Comparison of ENCODE assay signal across 7 cellular contexts in the genomic region with DNA sequence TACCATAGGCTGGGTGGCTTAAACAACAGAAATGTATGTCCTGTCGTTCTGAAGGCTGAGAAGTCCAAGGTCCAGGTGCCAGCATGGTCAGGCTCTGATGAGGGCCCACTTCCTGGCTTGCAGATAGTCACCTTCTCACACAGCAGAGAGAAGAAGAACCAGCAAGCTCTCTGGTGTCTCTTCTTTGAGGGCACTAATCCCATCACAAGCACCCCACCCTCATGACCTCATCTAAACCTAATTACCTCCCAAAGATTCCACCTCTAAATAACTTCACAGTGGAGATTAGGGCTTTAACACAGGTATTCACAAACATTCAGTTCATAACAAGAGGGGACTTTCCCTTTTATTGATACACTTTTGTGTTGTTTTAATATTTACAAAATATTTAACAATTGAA.
"Had no signal": no experiment of that assay in that cellular context is flagged by ENCODE, and none has a peak within 500 bp of the region (broad histone marks: within the 10 kb centered on the region; RNA-seq: fewer than 3 reads in every experiment).

No MANE protein-coding gene starts in this region.

- H2AFZ ChIP-seq: GM23338 had no signal

- H3K4me2 ChIP-seq: GM23338 had no signal

- H3K4me3 Mint-ChIP-seq: GM23338, H9 had no signal

- DNase-seq: H9, HCEC 1CT had no signal

- H3K27ac Mint-ChIP-seq: GM23338, H9 had no signal

- H3K4me3 ChIP-seq: GM23338, K562 had no signal

- FAIRE-seq: H1, H54, HTR-8/SVneo, K562 had no signal

- ATAC-seq: GM23338, K562 had no signal

- H3K9me3 Mint-ChIP-seq: GM23338, H9 had no signal
